Comparison of ENCODE assay signal across 8 cellular contexts in the genomic region with DNA sequence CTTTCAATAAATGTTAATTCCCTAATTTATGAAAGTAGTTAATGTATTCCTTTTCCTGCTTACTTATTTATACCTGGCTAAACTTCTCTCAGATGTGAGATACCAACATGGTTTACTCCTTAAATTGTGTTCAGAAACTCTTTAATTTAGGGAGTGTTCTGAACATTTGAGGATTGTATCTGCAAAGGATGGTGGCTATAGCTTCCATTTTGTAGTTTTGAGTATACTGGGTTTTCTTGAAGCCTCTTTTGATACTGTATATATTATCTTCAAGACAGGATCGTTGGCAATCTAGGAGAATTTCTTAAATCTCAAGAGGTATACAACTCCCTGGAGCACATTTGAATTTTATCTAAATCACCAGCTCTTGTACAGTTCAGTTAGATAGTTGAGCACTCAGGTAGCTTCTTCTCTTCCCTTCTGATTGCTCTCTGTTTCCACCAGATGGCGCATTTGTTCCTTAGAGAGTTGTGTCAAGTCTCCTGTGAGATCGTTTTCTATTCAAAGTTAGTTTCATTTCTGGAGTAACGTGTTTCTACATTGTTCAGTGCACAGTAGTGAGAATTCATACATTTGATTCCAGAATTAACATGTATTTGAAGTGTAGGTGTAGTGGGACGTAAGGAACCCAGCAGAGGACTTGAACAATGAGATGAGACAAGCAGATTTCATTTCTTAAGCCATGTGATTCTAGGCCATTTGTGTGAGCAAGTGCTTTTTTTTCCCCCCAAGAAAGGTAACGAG.
DNase-seq lines count a peak whose midpoint lies in the region; ATAC-seq and TF ChIP-seq lines count a peak whose summit lies in the region.
"Not testable (repeated sequence)": the region's sequence is repeated elsewhere in the genome, so short reads cannot be mapped to it uniquely, and the experiment has no call there.

No MANE protein-coding gene starts in this region.

- peak overlapping the region; percentile 75 to 84 for H3K27ac Mint-ChIP-seq in natural killer cell treated with Interleukin-12 subunit alpha and Interleukin-12 subunit beta and Interleukin-15 and Interleukin-18, amount 100 ng/mL, for 72 hours
- H3K27ac Mint-ChIP-seq in type B pancreatic cell, result peak overlapping the region; percentile 91

- H3K4me1 ChIP-seq in MM.1S (ENCODE audit: low read length), result not testable (repeated sequence)

- peak overlapping the region; percentile 82 for H3K4me3 Mint-ChIP-seq in natural killer cell treated with Interleukin-12 subunit alpha and Interleukin-12 subunit beta and Interleukin-15 and Interleukin-18, amount 100 ng/mL, for 72 hours
- peak overlapping the region; percentile 81 for H3K4me3 Mint-ChIP-seq in type B pancreatic cell

- ATAC-seq in natural killer cell treated with Interleukin-12 subunit alpha and Interleukin-12 subunit beta and Interleukin-15 and Interleukin-18, amount 100 ng/mL, for 72 hours, result peak; percentile 85 to 90

- not testable (repeated sequence) for DNase-seq in GM12864 (ENCODE audit: low read depth); type B pancreatic cell (ENCODE audit: extremely low spot score, unreplicated experiment)
- DNase-seq in HCEC 1CT (peak; percentile 41), MM.1S (peak; percentile 86), RPMI8226 (peak; percentile 32), fibroblast of peridontal ligament (ENCODE audit: extremely low read depth) (peak; percentile 77)
- DNase-seq in activated effector memory CD4-positive, alpha-beta T cell treated with anti-CD3 and anti-CD28 coated beads, Interleukin-2, amount 50 U/mL, for 16 hours, result peak; percentile 65
- peak; percentile 71 for DNase-seq in natural killer cell treated with Interleukin-12 subunit alpha and Interleukin-12 subunit beta and Interleukin-15 and Interleukin-18, amount 100 ng/mL, for 72 hours (ENCODE audit: low spot score)

- not testable (repeated sequence) for H3K36me3 Mint-ChIP-seq in natural killer cell treated with Interleukin-12 subunit alpha and Interleukin-12 subunit beta and Interleukin-15 and Interleukin-18, amount 100 ng/mL, for 72 hours; type B pancreatic cell

- not testable (repeated sequence) for H2AFZ ChIP-seq in MM.1S (ENCODE audit: low read length)

- not testable (repeated sequence) for H3K9me2 ChIP-seq in MM.1S (replicated peaks; ENCODE audit: insufficient read depth, low read length)

- peaks cover 12% of the 10 kb centered on the region for H3F3A ChIP-seq in MM.1S (ENCODE audit: insufficient read depth, low read length)

- H3K36me3 ChIP-seq in MM.1S (replicated peaks; ENCODE audit: insufficient read depth, low read length), result not testable (repeated sequence)

- H4K20me1 ChIP-seq in MM.1S (ENCODE audit: insufficient read depth, low read length), result not testable (repeated sequence)

- H3K27ac ChIP-seq in MM.1S (ENCODE audit: low read length), result 0 out of 2 replicates have a peak overlapping the region, but pooled peaks have one; percentile 12

- TF ChIP-seq CTCF in GM12864 (IDR thresholded peaks at IDR 0.05; ENCODE audit: low read depth, low read length, missing control alignments) (peak; percentile 32), MM.1S (IDR thresholded peaks at IDR 0.05; ENCODE audit: low read length) (peak; percentile 53), type B pancreatic cell (conservative IDR thresholded peaks at IDR 0.05) (peak; percentile 78)

- peak overlapping the region; percentile 82 for H3K4me2 ChIP-seq in MM.1S (ENCODE audit: low read depth, low read length)

- peak overlapping the region; percentile 31; the same call in 1 of the 2 replicates for H3K9ac ChIP-seq in MM.1S (ENCODE audit: low read length)

- H3K9me3 ChIP-seq in MM.1S (replicated peaks; ENCODE audit: insufficient read depth, low read length), result not testable (repeated sequence)

- not testable (repeated sequence) for H3K9me3 Mint-ChIP-seq in natural killer cell treated with Interleukin-12 subunit alpha and Interleukin-12 subunit beta and Interleukin-15 and Interleukin-18, amount 100 ng/mL, for 72 hours; type B pancreatic cell

- H3K27me3 Mint-ChIP-seq in natural killer cell treated with Interleukin-12 subunit alpha and Interleukin-12 subunit beta and Interleukin-15 and Interleukin-18, amount 100 ng/mL, for 72 hours; type B pancreatic cell: not testable (repeated sequence)

- peaks cover 5 to 11% of the 10 kb centered on the region in 2 donors for H3K4me1 Mint-ChIP-seq in natural killer cell treated with Interleukin-12 subunit alpha and Interleukin-12 subunit beta and Interleukin-15 and Interleukin-18, amount 100 ng/mL, for 72 hours (ENCODE audit: low read depth in 2 of 2)
- H3K4me1 Mint-ChIP-seq in type B pancreatic cell (ENCODE audit: unreplicated experiment), result not testable (repeated sequence)

- H3K4me3 ChIP-seq in GM12864 (ENCODE audit: low read depth, low read length), result not testable (repeated sequence)
- H3K4me3 ChIP-seq in MM.1S (ENCODE audit: low read length), result peak overlapping the region; percentile 35; the same call in 1 of the 2 replicates

- peaks cover 24% of the 10 kb centered on the region for H3K79me2 ChIP-seq in MM.1S (ENCODE audit: low read length)

- H3K27me3 ChIP-seq in MM.1S (replicated peaks; ENCODE audit: insufficient read depth, low read length), result not testable (repeated sequence)
